ENCODE assay signal across 1 cellular context in the genomic region with DNA sequence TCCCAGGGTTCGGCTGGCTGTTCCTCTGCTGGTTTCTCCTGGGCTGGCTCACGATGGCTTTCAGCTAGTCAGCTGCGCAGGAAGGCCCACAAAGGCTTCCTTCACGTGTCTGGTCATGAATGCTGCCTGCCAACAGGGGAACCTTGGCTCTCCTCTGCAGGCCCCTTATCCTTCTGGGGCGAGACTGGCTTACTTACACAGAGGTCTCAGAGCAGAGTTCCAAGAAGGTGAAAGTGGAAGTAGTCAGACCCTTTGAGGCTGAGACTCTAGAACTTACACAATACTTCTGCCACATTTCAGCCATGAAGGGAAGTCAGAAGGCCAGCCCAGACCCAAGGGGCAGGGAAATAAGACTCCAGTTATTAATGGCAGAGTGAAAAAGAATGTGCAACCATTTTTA.
A peak's percentile ranks its signal among the peaks of the same experiment; 100 is the strongest.
TF ChIP-seq lines count a peak whose summit lies in the region.

No MANE protein-coding gene starts in this region.

TF ChIP-seq in GM12878, 131 proteins besides CTCF, POLR2A, EP300 and RAD21 (continued from another document):
- TF ChIP-seq ATF2 (IDR thresholded peaks at IDR 0.05; ENCODE audit: low read length) (no peak), KDM1A (IDR thresholded peaks at IDR 0.05; ENCODE audit: borderline replicate concordance) (no peak), YY1 (IDR thresholded peaks at IDR 0.05; ENCODE audit: low read depth, low read length) (0 out of 2 replicates have a peak, but pooled peaks have one; percentile 27), NRF1 (conservative IDR thresholded peaks at IDR 0.05; ENCODE audit: low read depth, low read length) (no peak), NFIC (IDR thresholded peaks at IDR 0.05; ENCODE audit: low read depth, low read length) (no peak), PKNOX1 (IDR thresholded peaks at IDR 0.05) (no peak), FOS (IDR thresholded peaks at IDR 0.05; ENCODE audit: borderline replicate concordance, extremely low read depth, insufficient read length) (no peak), IKZF2 (IDR thresholded peaks at IDR 0.05) (0 out of 4 replicates have a peak, but pooled peaks have one; percentile 15 to 28), ZNF687 (IDR thresholded peaks at IDR 0.05) (0 out of 2 replicates have a peak, but pooled peaks have one; percentile 34), EED (IDR thresholded peaks at IDR 0.05; ENCODE audit: low read depth) (no peak), ETV6 (conservative IDR thresholded peaks at IDR 0.05 in 1 of 2, IDR thresholded peaks at IDR 0.05 in 1 of 2; ENCODE audit: borderline replicate concordance in 1 of 2, low read depth in 1 of 2) (peak in 1 of 2 experiments; percentile 50; a peak in 1 of 4 replicates), HCFC1 (IDR thresholded peaks at IDR 0.05; ENCODE audit: low read length) (no peak), SIN3A (IDR thresholded peaks at IDR 0.05; ENCODE audit: low read depth, low read length) (no peak), RBBP5 (conservative IDR thresholded peaks at IDR 0.05) (no peak), RELA (IDR thresholded peaks at IDR 0.05; ENCODE audit: borderline replicate concordance, partially characterized antibody) (no peak), IKZF1 (conservative IDR thresholded peaks at IDR 0.05) (0 out of 2 replicates have a peak, but pooled peaks have one; percentile 27), SMAD1 (IDR thresholded peaks at IDR 0.05; ENCODE audit: low read depth, partially characterized antibody) (no peak)
- TF ChIP-seq, protein P1, sequence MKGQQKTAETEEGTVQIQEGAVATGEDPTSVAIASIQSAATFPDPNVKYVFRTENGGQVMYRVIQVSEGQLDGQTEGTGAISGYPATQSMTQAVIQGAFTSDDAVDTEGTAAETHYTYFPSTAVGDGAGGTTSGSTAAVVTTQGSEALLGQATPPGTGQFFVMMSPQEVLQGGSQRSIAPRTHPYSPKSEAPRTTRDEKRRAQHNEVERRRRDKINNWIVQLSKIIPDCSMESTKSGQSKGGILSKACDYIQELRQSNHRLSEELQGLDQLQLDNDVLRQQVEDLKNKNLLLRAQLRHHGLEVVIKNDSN (IDR thresholded peaks at IDR 0.05; ENCODE audit: borderline replicate concordance, extremely low read length, insufficient read depth, low read depth, low read length) = no peak
